14 cellular contexts compared by ENCODE assay signal in the genomic region with DNA sequence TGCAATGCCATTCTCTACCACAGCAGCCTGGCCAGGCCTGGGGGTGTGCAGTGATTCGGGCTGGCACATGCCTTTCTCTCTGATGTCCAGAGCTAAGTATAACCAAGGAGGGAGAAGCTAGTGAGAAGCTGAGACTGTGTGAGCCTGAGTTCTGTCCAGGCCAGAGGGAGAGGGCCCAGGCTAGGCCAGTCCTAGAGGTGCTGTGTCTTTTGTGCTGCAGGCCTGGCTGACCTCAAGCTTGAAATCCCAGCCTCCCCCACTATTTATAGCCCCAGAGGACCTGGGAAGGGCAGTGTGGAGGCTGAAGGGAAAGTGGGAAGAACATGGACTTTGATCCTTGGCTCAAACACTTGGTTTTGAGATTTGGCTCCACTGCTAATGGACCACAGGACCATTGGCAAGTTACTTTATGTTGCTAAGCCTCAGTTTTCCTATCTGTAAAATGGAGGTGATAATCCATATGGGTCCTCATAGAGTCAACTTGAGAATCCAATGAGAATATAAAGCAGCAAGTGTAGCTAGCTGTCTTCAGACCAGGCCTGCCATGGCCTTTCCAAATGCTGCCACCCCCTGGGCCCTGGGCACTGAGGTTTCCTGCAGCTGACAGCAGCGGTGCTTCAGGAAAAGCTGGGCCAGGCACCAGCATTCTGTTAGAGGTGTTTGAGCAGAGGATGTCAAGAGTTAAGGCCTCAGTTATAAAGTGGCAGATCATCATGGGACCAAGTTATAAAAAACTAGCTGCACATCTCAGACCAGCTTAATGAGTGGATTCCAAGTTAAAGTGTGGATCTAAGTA. TPM values are rescaled to one million over a fixed set of nuclear protein-coding genes. Genes with fewer than 3 reads are reported as not detected.
DNase-seq lines count a peak whose midpoint lies in the region; ATAC-seq, FAIRE-seq and TF ChIP-seq lines count a peak whose summit lies in the region.
"Had no signal": no experiment of that assay in that cellular context is flagged by ENCODE, and none has a peak within 500 bp of the region (broad histone marks: within the 10 kb centered on the region; RNA-seq: fewer than 3 reads in every experiment).

No MANE protein-coding gene starts in this region.

- no TSS peak for BruUV-seq in HepG2 (replicated peaks; lab: Mats Ljungman, UMichigan)

- H3K36me3 ChIP-seq in body of pancreas (replicated peaks in 1 of 2; ENCODE audit: insufficient read depth in 1 of 2, low read depth in 2 of 2) (peaks cover 0 to 1% of the 10 kb centered on the region in 2 donors), heart left ventricle (peaks cover 0 to 45% (median 34%) of the 10 kb centered on the region in 9 donors), HepG2 (replicated peaks in 1 of 2; ENCODE audit: control insufficient read depth in 1 of 2, insufficient read depth in 2 of 2, low read length in 2 of 2) (peaks cover 6 to 23% of the 10 kb centered on the region in 2 experiments; a peak in 4 of 5 replicates), spleen (peaks cover 0 to 52% (median 37%) of the 10 kb centered on the region in 6 donors)

- FAIRE-seq in HepG2 (lab: Jason Lieb, UNC) = no peak
- FAIRE-seq: H1 had no signal

- H4K20me1 ChIP-seq in HepG2 (ENCODE audit: insufficient read depth, low read length) = no peaks in the 10 kb centered on the region

- CTCF ChIA-PET in HepG2 (lab: Yijun Ruan, JAX; ENCODE audit: low intra/inter-chr PET ratio, low total read pairs) = interaction anchor here (0.8 to 2.1 kb wide), 4 partner anchors 39 to 457 kb away, joined by 3 to 14 read pairs (median 8); no protein-coding TSS in a partner anchor

- no peaks in the 10 kb centered on the region for H3K79me2 ChIP-seq in HepG2 (ENCODE audit: insufficient read depth, low read length)

- H3K27me3 ChIP-seq in body of pancreas = no peaks in the 10 kb centered on the region
- no peaks in the 10 kb centered on the region for H3K27me3 ChIP-seq in heart left ventricle
- peaks cover 2 to 11% of the 10 kb centered on the region in 2 experiments; a peak in 3 of 5 replicates for H3K27me3 ChIP-seq in HepG2 (ENCODE audit: control insufficient read depth in 1 of 2, insufficient read depth in 2 of 2, low read length in 2 of 2)
- H3K27me3 ChIP-seq in spleen (replicated peaks in 1 of 7) = no peaks in the 10 kb centered on the region

- H3K4me2 ChIP-seq in HepG2 (ENCODE audit: low read depth, low read length) = no peak overlapping the region
- H3K4me2 ChIP-seq: KMS-11 had no signal

- no peak for DNase-seq in body of pancreas
- DNase-seq in heart left ventricle = peak in 4 of 5 donors; percentile 37 to 68 (median 50)
- no peak for DNase-seq in HepG2 (ENCODE audit: low spot score)
- DNase-seq in spleen = no peak
- DNase-seq in kidney glomerular epithelial cell (lab: John Stamatoyannopoulos, UW) = no peak
- DNase-seq in T1000 (lab: John Stamatoyannopoulos, UW) = no peak
- no peak for DNase-seq in stimulated activated CD4-positive, alpha-beta T cell treated with anti-CD3 and anti-CD28 coated beads, Interleukin-2, amount 100 ng/mL, for 24 hours
- DNase-seq: CD8-positive, alpha-beta memory T cell; NCI-H1105; NCI-H187; NCI-H446 had no signal

- H3K27ac ChIP-seq in body of pancreas (no peak overlapping the region), heart left ventricle (peak overlapping the region; percentile 45 to 89 (median 76)), HepG2 (ENCODE audit: extremely low read length, insufficient read depth, low read length) (no peak overlapping the region), spleen (peak overlapping the region in 5 of 8 donors; percentile 2 to 60 (median 49))
- H3K27ac ChIP-seq: HL-60, KMS-11 had no signal

- no peak overlapping the region for H2AFZ ChIP-seq in HepG2 (ENCODE audit: low read length)

- TF ChIP-seq CTCF in body of pancreas (IDR thresholded peaks at IDR 0.05) (no peak), heart left ventricle (IDR thresholded peaks at IDR 0.05) (peak in 3 of 12 donors; percentile 6 to 20 (median 7)), HepG2 (CRISPR knock-in tag; IDR thresholded peaks at IDR 0.05) (no peak), spleen (IDR thresholded peaks at IDR 0.05 in 8 of 11, conservative IDR thresholded peaks at IDR 0.05 in 3 of 11) (no peak)

- no peak for TF ChIP-seq RAD21 in HepG2 (CRISPR knock-in tag; IDR thresholded peaks at IDR 0.05)

- intact Hi-C loops in body of pancreas (cut with DNase I) = no loop called here
- intact Hi-C loops in heart left ventricle (cut with DNase I) = loop anchor here (2.0 to 10.0 kb wide), 8 partner anchors 31 to 119 kb away; a partner anchor contains a TSS
- intact Hi-C loops in HepG2 (cut with micrococcal nuclease; ENCODE audit: unreplicated experiment) = no loop called here
- intact Hi-C loops in spleen (cut with DNase I; ENCODE audit: low total_unique reads) = no loop called here

- no peak overlapping the region for H3K4me3 ChIP-seq in body of pancreas
- no peak overlapping the region for H3K4me3 ChIP-seq in heart left ventricle
- H3K4me3 ChIP-seq in HepG2 (replicated peaks in 1 of 3; ENCODE audit: insufficient read depth in 1 of 3, low read depth in 2 of 3, low read length in 3 of 3) = no peak overlapping the region
- no peak overlapping the region for H3K4me3 ChIP-seq in spleen

- ATAC-seq in body of pancreas (peak; percentile 18), heart left ventricle (peak; percentile 79 to 88 (median 86)), HepG2 (peak; percentile 27; the same call in 2 of the 3 replicates)

- POLR2A ChIA-PET in HepG2 (lab: Yijun Ruan, JAX) = no interaction called here

- H3K9me3 ChIP-seq in body of pancreas = no peaks in the 10 kb centered on the region
- H3K9me3 ChIP-seq in heart left ventricle = no peaks in the 10 kb centered on the region
- no peaks in the 10 kb centered on the region for H3K9me3 ChIP-seq in HepG2 (ENCODE audit: low read length)
- no peaks in the 10 kb centered on the region for H3K9me3 ChIP-seq in spleen

- in situ Hi-C loops in HepG2 (cut with HindIII; ENCODE audit: extremely low pct_ligation_motif_present, low pct_unique_long_range_greater_than_20kb) = loop anchor here (5.0 kb wide), 1 partner anchor 122 kb away; no protein-coding TSS in a partner anchor

- TF ChIP-seq EP300 in HepG2 (IDR thresholded peaks at IDR 0.05; ENCODE audit: low read depth in 2 of 2, low read length in 2 of 2) = no peak
- no peak for TF ChIP-seq EP300 in HepG2 (CRISPR knock-in tag; IDR thresholded peaks at IDR 0.05; ENCODE audit: borderline replicate concordance)

- WGBS in body of pancreas, 2 donors = 87 to 91% methylated on average over 2 of the region's 2 CpGs
- 41 to 66% (median 57%) methylated on average over 2 of the region's 2 CpGs for WGBS in heart left ventricle, 4 donors
- WGBS in HepG2 (ENCODE audit: low lambda C conversion rate) = 92% methylated on average over 2 of the region's 2 CpGs
- 67 to 93% (median 81%) methylated on average over 2 of the region's 2 CpGs for WGBS in spleen, 5 donors

- H3K4me1 ChIP-seq in body of pancreas (peaks cover 13% of the 10 kb centered on the region), heart left ventricle (peaks cover 0 to 45% (median 13%) of the 10 kb centered on the region in 12 donors), HepG2 (ENCODE audit: insufficient read depth, low read length) (0 out of 2 replicates have a peak, but pooled peaks cover 7% of the 10 kb centered on the region), spleen (peaks cover 0 to 4% (median 0%) of the 10 kb centered on the region in 6 donors)

- no peak for TF ChIP-seq POLR2A in body of pancreas (IDR thresholded peaks at IDR 0.05)
- TF ChIP-seq POLR2A in heart left ventricle (IDR thresholded peaks at IDR 0.05) = no peak
- no peak for TF ChIP-seq POLR2A in HepG2 (IDR thresholded peaks at IDR 0.05; ENCODE audit: insufficient read depth in 1 of 2, low read depth in 2 of 2, low read length in 2 of 2)
- TF ChIP-seq POLR2A in spleen (IDR thresholded peaks at IDR 0.05) = no peak

- H3K9ac ChIP-seq in HepG2 (ENCODE audit: insufficient read depth, low read depth, low read length) = no peak overlapping the region
- H3K9ac ChIP-seq: KMS-11 had no signal

TF ChIP-seq in HepG2, 621 proteins besides CTCF, POLR2A, EP300 and RAD21 (continues in another document):
- TF ChIP-seq KDM4B (CRISPR knock-in tag; IDR thresholded peaks at IDR 0.05) (no peak), ZFP90 (CRISPR knock-in tag; IDR thresholded peaks at IDR 0.05; ENCODE audit: borderline replicate concordance) (no peak)

RNA-seq across cellular contexts. Expression of a gene that starts 21.1 kb away (rescaled TPM):
- 1 to 10 TPM; 3.1 to 7.3 TPM for total RNA-seq in body of pancreas
- 10 to 100 TPM in 3 of 9 donors, 1 to 10 TPM in 6; 8.0 to 11.7 (median 8.9) TPM for total RNA-seq in heart left ventricle
- polyA plus RNA-seq in heart left ventricle = 10 to 100 TPM; 11.6 to 18.3 TPM
- total RNA-seq in HepG2 (2016; rRNA removed; fragmentation: Illumina TruSeq; extraction: Trizol) = 16.9 and 20.6 TPM in 2 replicates
- 14.5 and 15.0 TPM in 2 replicates for total RNA-seq in HepG2 (2016; cell fraction: cytosol; rRNA removed; fragmentation: Illumina TruSeq; extraction: Trizol; ENCODE audit: low read depth)
- 16.1 and 18.2 TPM in 2 replicates for total RNA-seq in HepG2 (2016; cell fraction: insoluble cytoplasmic fraction; rRNA removed; fragmentation: Illumina TruSeq; extraction: Trizol)
- total RNA-seq in HepG2 (2016; cell fraction: membrane; rRNA removed; fragmentation: Illumina TruSeq; extraction: Trizol) = 13.7 and 13.8 TPM in 2 replicates
- 7.5 and 9.4 TPM in 2 replicates for total RNA-seq in HepG2 (2016; cell fraction: nucleus; rRNA removed; fragmentation: Illumina TruSeq; extraction: Trizol)
- 10.0 and 13.2 TPM in 2 replicates for polyA plus RNA-seq in HepG2 (2011; rRNA removed)
- 10.5 and 11.6 TPM in 2 replicates for polyA plus RNA-seq in HepG2 (2011; cell fraction: cytosol; rRNA removed)
- 6.0 and 6.5 TPM in 2 replicates for polyA plus RNA-seq in HepG2 (2011; cell fraction: nucleus; rRNA removed)
- 7.3 and 9.3 TPM in 2 replicates for polyA plus RNA-seq in HepG2 (2012)
- polyA plus RNA-seq in HepG2 (2016; cell fraction: cytosol; fragmentation: Illumina TruSeq; extraction: Trizol; ENCODE audit: low read depth) = 6.4 and 6.5 TPM in 2 replicates
- polyA plus RNA-seq in HepG2 (2016; cell fraction: insoluble cytoplasmic fraction; fragmentation: Illumina TruSeq; extraction: Trizol; ENCODE audit: low read depth) = 14.9 and 16.5 TPM in 2 replicates
- polyA plus RNA-seq in HepG2 (2016; cell fraction: membrane; fragmentation: Illumina TruSeq; extraction: Trizol; ENCODE audit: low read depth) = 5.7 and 6.4 TPM in 2 replicates
- polyA plus RNA-seq in HepG2 (2016; cell fraction: nucleus; fragmentation: Illumina TruSeq; extraction: Trizol; ENCODE audit: insufficient read depth, low read depth) = 11.7 and 13.0 TPM in 2 replicates
- 10.3 and 12.7 TPM in 2 replicates for polyA minus RNA-seq in HepG2 (2011; rRNA and poly(A)+ RNA removed; ENCODE audit: low replicate concordance)
- polyA minus RNA-seq in HepG2 (2011; cell fraction: cytosol; rRNA and poly(A)+ RNA removed) = 3.4 and 4.9 TPM in 2 replicates
- 4.8 and 5.7 TPM in 2 replicates for polyA minus RNA-seq in HepG2 (2011; cell fraction: nucleus; rRNA and poly(A)+ RNA removed)
- 10 to 100 TPM in 3 of 7 donors, 1 to 10 TPM in 4; 6.0 to 12.3 (median 9.8) TPM for total RNA-seq in spleen
- polyA plus RNA-seq in spleen = 10 to 100 TPM; 10.6 to 14.2 (median 11.3) TPM

Comparison
In these comparisons a context has a peak if more than half of its experiments do, and no peak if none do; other contexts are left out.
1. ATAC-seq: peak in every context shown above with its lines; median percentile 86 in heart left ventricle; 27 in HepG2; 18 in body of pancreas.
2. DNase-seq: peak in heart left ventricle (4 of 5); none in body of pancreas (0 of 4), HepG2 (single experiment), spleen (single experiment), kidney glomerular epithelial cell (single experiment), T1000 (single experiment) and stimulated activated CD4-positive, alpha-beta T cell treated with anti-CD3 and anti-CD28 coated beads, Interleukin-2, amount 100 ng/mL, for 24 hours (0 of 2).
3. H3K27ac ChIP-seq: peak in heart left ventricle (12 of 12) and spleen (5 of 8); none in body of pancreas (0 of 4) and HepG2 (single experiment).
4. intact Hi-C loops: an anchor here in heart left ventricle (2.0 to 10.0 kb wide); none called in body of pancreas, HepG2 and spleen.